23 cellular contexts compared by ENCODE assay signal in the genomic region with DNA sequence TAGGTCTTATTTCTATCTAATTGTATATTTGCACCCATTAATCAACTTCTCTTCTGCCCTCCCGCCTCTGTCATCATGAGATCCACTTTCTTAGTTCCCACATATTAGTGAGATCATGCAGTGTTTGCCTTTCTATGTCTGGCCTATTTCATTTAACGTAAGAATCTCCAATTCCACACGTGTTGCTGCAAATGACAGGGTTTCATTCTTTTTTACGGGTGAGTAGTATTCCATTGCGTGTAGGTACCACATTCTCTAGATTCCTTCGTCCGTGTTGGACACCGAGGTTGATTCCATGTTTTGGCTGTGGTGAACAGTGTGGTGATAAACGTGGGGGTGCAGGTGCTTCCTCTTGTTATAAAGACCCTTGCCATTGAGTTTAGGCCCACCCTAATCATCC.
DNase-seq lines count a peak whose midpoint lies in the region; TF ChIP-seq lines count a peak whose summit lies in the region.
"Had no signal": no experiment of that assay in that cellular context is flagged by ENCODE, and none has a peak within 500 bp of the region (broad histone marks: within the 10 kb centered on the region; RNA-seq: fewer than 3 reads in every experiment).

No MANE protein-coding gene starts in this region.

- H2AFZ ChIP-seq in neuronal stem cell (ENCODE audit: low read length), result no peak overlapping the region

- H3K27ac Mint-ChIP-seq in HFFc6 (peak overlapping the region; percentile 45; the same call in 1 of the 2 replicates), glutamatergic neuron (ENCODE audit: unreplicated experiment) (peak overlapping the region; percentile 33)
- H3K27ac Mint-ChIP-seq: CD14-positive monocyte had no signal

- no peak overlapping the region for H4K91ac ChIP-seq in neuronal stem cell (ENCODE audit: low read depth, low read length, poor library complexity)

- H3K27me3 Mint-ChIP-seq in HFFc6 (ENCODE audit: insufficient read depth), result no peaks in the 10 kb centered on the region
- H3K27me3 Mint-ChIP-seq in glutamatergic neuron (ENCODE audit: unreplicated experiment), result peaks cover 15% of the 10 kb centered on the region
- H3K27me3 Mint-ChIP-seq: CD8-positive, alpha-beta memory T cell had no signal

- H2BK12ac ChIP-seq in neuronal stem cell (ENCODE audit: low read length), result no peak overlapping the region

- H3K79me1 ChIP-seq in neuronal stem cell (ENCODE audit: low read depth, low read length), result no peaks in the 10 kb centered on the region

- WGBS in neuronal stem cell (ENCODE audit: extremely low coverage in 2 of 2, insufficient read length in 2 of 2, insufficient replicate concordance in 1 of 2), 2 donors, result no CpG with 5 or more reads among the region's 9 CpGs

- no peak overlapping the region for H3K4me2 ChIP-seq in neuronal stem cell (ENCODE audit: insufficient read depth, low read length, poor library complexity, severe bottlenecking)
- H3K4me2 ChIP-seq: BLaER1 had no signal

- H3K23ac ChIP-seq in neuronal stem cell (ENCODE audit: low read depth, low read length, poor library complexity), result no peak overlapping the region

- TF ChIP-seq CTCF in HEK293 (tag by site-specific recombination; IDR thresholded peaks at IDR 0.05) (no peak), HFFc6 (IDR thresholded peaks at IDR 0.05) (no peak), glutamatergic neuron (IDR thresholded peaks at IDR 0.05; ENCODE audit: partially characterized antibody, unreplicated experiment) (no peak)

- no peak overlapping the region for H3K18ac ChIP-seq in neuronal stem cell (ENCODE audit: low read length)

- H3K27ac ChIP-seq in HEK293 (ENCODE audit: extremely low read depth, low read depth, low read length) (no peak overlapping the region), neuronal stem cell (replicated peaks; ENCODE audit: low read length) (no peak overlapping the region)
- H3K27ac ChIP-seq: BLaER1 had no signal

- peaks cover 0 to 3% (median 0%) of the 10 kb centered on the region in 3 experiments for H3K27me3 ChIP-seq in neuronal stem cell (ENCODE audit: control insufficient read depth in 3 of 3, insufficient read depth in 3 of 3, low read depth in 1 of 3, low read length in 3 of 3)
- H3K27me3 ChIP-seq: BE2C, BLaER1 had no signal

- H3K4me3 Mint-ChIP-seq in HFFc6 (no peak overlapping the region), glutamatergic neuron (ENCODE audit: unreplicated experiment) (peak overlapping the region; percentile 38)
- H3K4me3 Mint-ChIP-seq: CD14-positive monocyte; CD4-positive, alpha-beta memory T cell; CD4-positive, CD25-positive, alpha-beta regulatory T cell; CD8-positive, alpha-beta memory T cell had no signal

- POLR2A ChIA-PET in HEK293 (lab: Yijun Ruan, JAX), result no interaction called here

- H3K4me1 Mint-ChIP-seq in HFFc6 (ENCODE audit: low read depth) (peaks cover 6% of the 10 kb centered on the region), glutamatergic neuron (ENCODE audit: low read depth, unreplicated experiment) (peaks cover 29% of the 10 kb centered on the region)

- H2BK5ac ChIP-seq in neuronal stem cell (ENCODE audit: low read length), result no peak overlapping the region

- no peaks in the 10 kb centered on the region for H3K9me3 ChIP-seq in HEK293 (ENCODE audit: control insufficient read depth, insufficient read depth, low read depth, low read length)
- no peaks in the 10 kb centered on the region for H3K9me3 ChIP-seq in neuronal stem cell (replicated peaks in 1 of 2; ENCODE audit: control insufficient read depth in 2 of 2, insufficient read depth in 1 of 2, low read depth in 1 of 2, low read length in 2 of 2)
- H3K9me3 ChIP-seq: BE2C, BLaER1 had no signal

- H3K4me3 ChIP-seq in HEK293 (ENCODE audit: low read depth, low read length) (no peak overlapping the region), neuronal stem cell (ENCODE audit: low read length in 2 of 2) (no peak overlapping the region)
- H3K4me3 ChIP-seq: BLaER1, GM12878 had no signal

- no peak overlapping the region for H2BK15ac ChIP-seq in neuronal stem cell (ENCODE audit: low read length)

- H3K9me3 Mint-ChIP-seq in HFFc6 (no peaks in the 10 kb centered on the region), glutamatergic neuron (ENCODE audit: unreplicated experiment) (peaks cover 27% of the 10 kb centered on the region)
- H3K9me3 Mint-ChIP-seq: CD8-positive, alpha-beta memory T cell had no signal

- H3K36me3 ChIP-seq in HEK293 (ENCODE audit: control insufficient read depth in 2 of 2, insufficient read depth in 1 of 2, low read length in 2 of 2) (no peaks in the 10 kb centered on the region), neuronal stem cell (replicated peaks in 1 of 2; ENCODE audit: control insufficient read depth in 2 of 2, insufficient read depth in 2 of 2, low read length in 2 of 2) (no peaks in the 10 kb centered on the region)
- H3K36me3 ChIP-seq: BE2C, BLaER1 had no signal

- CTCF ChIA-PET in HEK293 (lab: Yijun Ruan, JAX), result interaction anchor here (0.6 to 0.8 kb wide), 4 partner anchors 18 to 101 kb away, joined by 3 to 5 read pairs (median 3); no protein-coding TSS in a partner anchor

- H4K8ac ChIP-seq in neuronal stem cell (ENCODE audit: low read depth, low read length), result no peak overlapping the region

- DNase-seq in HFFc6 (no peak), glutamatergic neuron (no peak), UCSD-AML1 (lab: John Stamatoyannopoulos, UW; ENCODE audit: unreplicated experiment) (no peak), neuronal stem cell (ENCODE audit: low spot score) (no peak)
- DNase-seq: 8988T; ACHN; BE2C; C1 segment of cervical spinal cord; CD4-positive, alpha-beta memory T cell; CD4-positive, CD25-positive, alpha-beta regulatory T cell; CD8-positive, alpha-beta memory T cell; COR-L47; DMS 273 treated with DMSO at 0.1 percent for 48 hours; DMS153; DMS53; DMS79; DND-41; EL; GDM1 had no signal

- H2AK5ac ChIP-seq in neuronal stem cell (ENCODE audit: low read depth, low read length), result no peak overlapping the region

- H3K36me3 Mint-ChIP-seq in HFFc6 (ENCODE audit: low read depth), result peaks cover 4% of the 10 kb centered on the region; the same call in 1 of the 2 replicates
- H3K36me3 Mint-ChIP-seq in glutamatergic neuron (ENCODE audit: unreplicated experiment), result no peaks in the 10 kb centered on the region
- H3K36me3 Mint-ChIP-seq: CD4-positive, alpha-beta memory T cell; CD4-positive, CD25-positive, alpha-beta regulatory T cell; CD8-positive, alpha-beta memory T cell had no signal

- no peak overlapping the region for H3K9ac ChIP-seq in neuronal stem cell (ENCODE audit: low read depth, low read length, poor library complexity)
- H3K9ac ChIP-seq: BLaER1 had no signal

- H3K4me1 ChIP-seq in HEK293 (ENCODE audit: control insufficient read depth, insufficient read depth, low read length), result no peaks in the 10 kb centered on the region
- H3K4me1 ChIP-seq in neuronal stem cell (ENCODE audit: control insufficient read depth in 2 of 2, insufficient read depth in 1 of 2, low read depth in 1 of 2, low read length in 2 of 2), result peaks cover 8 to 22% of the 10 kb centered on the region in 2 donors

- no peak overlapping the region for H2BK120ac ChIP-seq in neuronal stem cell (ENCODE audit: low read depth, low read length)

- no peak overlapping the region for H3K4ac ChIP-seq in neuronal stem cell (ENCODE audit: low read length)

- H3K14ac ChIP-seq in neuronal stem cell (ENCODE audit: low read length), result no peak overlapping the region

TF ChIP-seq in HEK293, 187 proteins besides CTCF, POLR2A, EP300 and RAD21 (continues in another document):
- TF ChIP-seq, protein P1, sequence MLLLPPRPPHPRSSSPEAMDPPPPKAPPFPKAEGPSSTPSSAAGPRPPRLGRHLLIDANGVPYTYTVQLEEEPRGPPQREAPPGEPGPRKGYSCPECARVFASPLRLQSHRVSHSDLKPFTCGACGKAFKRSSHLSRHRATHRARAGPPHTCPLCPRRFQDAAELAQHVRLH (tag by site-specific recombination; IDR thresholded peaks at IDR 0.05), result peak; percentile 91
- peak; percentile 96 for TF ChIP-seq ZNF146 (tag by site-specific recombination; IDR thresholded peaks at IDR 0.05)
- TF ChIP-seq PRDM2 (tag by site-specific recombination; IDR thresholded peaks at IDR 0.05; ENCODE audit: borderline replicate concordance), result no peak
